ENCODE assay signal across 12 cellular contexts in genomic region chr5:172909931-172910502, GRCh38.
A peak's percentile ranks its signal among the peaks of the same experiment; 100 is the strongest.
DNase-seq lines count a peak whose midpoint lies in the region; ATAC-seq, FAIRE-seq and TF ChIP-seq lines count a peak whose summit lies in the region.
"Had no signal": no experiment of that assay in that cellular context is flagged by ENCODE, and none has a peak within 500 bp of the region (broad histone marks: within the 10 kb centered on the region; RNA-seq: fewer than 3 reads in every experiment).

No MANE protein-coding gene starts in this region.

- H3K27me3 ChIP-seq in ACC112 (ENCODE audit: insufficient read depth, low read length) (no peaks in the 10 kb centered on the region), brain microvascular endothelial cell (replicated peaks) (no peaks in the 10 kb centered on the region), muscle layer of colon (ENCODE audit: control insufficient read depth in 1 of 2, insufficient read depth in 2 of 2, low read length in 2 of 2) (no peaks in the 10 kb centered on the region)

- no peaks in the 10 kb centered on the region for H3K9me3 ChIP-seq in muscle layer of colon (ENCODE audit: low read length)

- no peak overlapping the region for H3K4me3 ChIP-seq in ACC112 (ENCODE audit: low read depth, low read length)
- no peak overlapping the region for H3K4me3 ChIP-seq in brain microvascular endothelial cell (ENCODE audit: low read depth, low read length)
- H3K4me3 ChIP-seq in muscle layer of colon (ENCODE audit: low read depth in 1 of 2, low read length in 2 of 2) = no peak overlapping the region

- in situ Hi-C loops in brain microvascular endothelial cell (cut with HindIII; ENCODE audit: low pct_ligation_motif_present, low sequenced_read_pairs) = no loop called here

- H3K27ac ChIP-seq in ACC112 (ENCODE audit: low read depth, low read length) (peak overlapping the region; percentile 99), brain microvascular endothelial cell (peak overlapping the region; percentile 98), muscle layer of colon (ENCODE audit: low read depth, low read length) (peak overlapping the region; percentile 43)

- FAIRE-seq in GM19239 (lab: Jason Lieb, UNC) = no peak
- FAIRE-seq: small intestine had no signal

- no peak for TF ChIP-seq CTCF in brain microvascular endothelial cell (IDR thresholded peaks at IDR 0.05; ENCODE audit: low read depth, low read length, missing control alignments)

- H3K4me1 ChIP-seq in ACC112 (ENCODE audit: control insufficient read depth, insufficient read depth, low read length, unreplicated experiment) (peaks cover 37% of the 10 kb centered on the region), muscle layer of colon (ENCODE audit: insufficient read depth, low read length) (peaks cover 35% of the 10 kb centered on the region)

- peak; percentile 84 for DNase-seq in brain microvascular endothelial cell
- DNase-seq in NCI-H2227 (lab: John Stamatoyannopoulos, UW; ENCODE audit: unreplicated experiment) = no peak
- DNase-seq in GM19239 (ENCODE audit: insufficient read length, low spot score) = no peak
- DNase-seq in activated CD4-positive, CD25-positive, alpha-beta regulatory T cell (lab: John Stamatoyannopoulos, UW) = no peak
- DNase-seq: activated CD8-positive, alpha-beta memory T cell treated with anti-CD3 and anti-CD28 coated beads for 24 hours; KG1; NCI-H510A treated with DMSO at 0.1 percent for 48 hours had no signal

- H3K79me2 ChIP-seq in ACC112 (ENCODE audit: control insufficient read depth, insufficient read depth, low read length, unreplicated experiment) = peaks cover 3% of the 10 kb centered on the region

- ATAC-seq in GM19452 (IDR thresholded peaks at IDR 0.05; ENCODE audit: unreplicated experiment) (peak; percentile 63), GM21360 (IDR thresholded peaks at IDR 0.05; ENCODE audit: unreplicated experiment) (no peak)

- no peak overlapping the region for H2AFZ ChIP-seq in ACC112 (ENCODE audit: low read length, unreplicated experiment)

- H3K9ac ChIP-seq in muscle layer of colon (ENCODE audit: low read length) = no peak overlapping the region

- H3K36me3 ChIP-seq in ACC112 (ENCODE audit: insufficient read depth, low read length) = peaks cover 15% of the 10 kb centered on the region
- peaks cover 20% of the 10 kb centered on the region for H3K36me3 ChIP-seq in brain microvascular endothelial cell (replicated peaks)
- H3K36me3 ChIP-seq in muscle layer of colon (ENCODE audit: insufficient read depth, low read length) = peaks cover 26% of the 10 kb centered on the region

Comparison
In these comparisons a context has a peak if more than half of its experiments do, and no peak if none do; other contexts are left out.
1. H3K27ac ChIP-seq: peak in every context shown above with its lines; median percentile 99 in ACC112; 98 in brain microvascular endothelial cell; 43 in muscle layer of colon.